8 cellular contexts compared by ENCODE assay signal in genomic region chr5:57171818-57172465, GRCh38.
A peak's percentile ranks its signal among the peaks of the same experiment; 100 is the strongest.
DNase-seq lines count a peak whose midpoint lies in the region; ATAC-seq lines count a peak whose summit lies in the region.

No MANE protein-coding gene starts in this region.

- H3K4me1 Mint-ChIP-seq in T-helper 1 cell treated with Interleukin-12 subunit alpha and Interleukin-12 subunit beta and Interleukin-4 antibody, amounts not matched to agents 30 μg/mL and 1 μg/mL, for 36 hours (ENCODE audit: low read depth): peaks cover 19% of the 10 kb centered on the region

- H3K36me3 Mint-ChIP-seq in T-helper 1 cell treated with Interleukin-12 subunit alpha and Interleukin-12 subunit beta and Interleukin-4 antibody, amounts not matched to agents 30 μg/mL and 1 μg/mL, for 36 hours (ENCODE audit: low read depth): peaks cover 18% of the 10 kb centered on the region

- H3K9me3 Mint-ChIP-seq in T-helper 1 cell treated with Interleukin-12 subunit alpha and Interleukin-12 subunit beta and Interleukin-4 antibody, amounts not matched to agents 30 μg/mL and 1 μg/mL, for 36 hours: no peaks in the 10 kb centered on the region

- H3K27me3 Mint-ChIP-seq in T-helper 1 cell treated with Interleukin-12 subunit alpha and Interleukin-12 subunit beta and Interleukin-4 antibody, amounts not matched to agents 30 μg/mL and 1 μg/mL, for 36 hours (ENCODE audit: low read depth): no peaks in the 10 kb centered on the region

- no peak for DNase-seq in T-helper 1 cell
- DNase-seq in activated T-cell treated with anti-CD3 and anti-CD28 coated beads for 48 hours (ENCODE audit: low read depth): peak; percentile 30
- DNase-seq in stimulated activated CD4-positive, alpha-beta T cell treated with anti-CD3 and anti-CD28 coated beads, Interleukin-4, amount 100 ng/mL, for 1 hour: peak; percentile 31
- no peak for DNase-seq in iPS-NIHi11 (ENCODE audit: low spot score)

- peak overlapping the region; percentile 99 for H3K4me3 Mint-ChIP-seq in T-helper 1 cell treated with Interleukin-12 subunit alpha and Interleukin-12 subunit beta and Interleukin-4 antibody, amounts not matched to agents 30 μg/mL and 1 μg/mL, for 36 hours

- H3K27ac Mint-ChIP-seq in T-helper 1 cell treated with Interleukin-12 subunit alpha and Interleukin-12 subunit beta and Interleukin-4 antibody, amounts not matched to agents 30 μg/mL and 1 μg/mL, for 36 hours: peak overlapping the region; percentile 99

- peak overlapping the region; percentile 83 for H3K4me3 ChIP-seq in iPS-11a (ENCODE audit: low read depth, low read length)

- ATAC-seq in HG03439 (IDR thresholded peaks at IDR 0.05; ENCODE audit: unreplicated experiment) (no peak), HG02642 (IDR thresholded peaks at IDR 0.05; ENCODE audit: poor library complexity, unreplicated experiment) (no peak)

Comparison
In these comparisons a context has a peak if more than half of its experiments do, and no peak if none do; other contexts are left out.
1. DNase-seq: peak in activated T-cell treated with anti-CD3 and anti-CD28 coated beads for 48 hours (single experiment) and stimulated activated CD4-positive, alpha-beta T cell treated with anti-CD3 and anti-CD28 coated beads, Interleukin-4, amount 100 ng/mL, for 1 hour (single experiment); none in T-helper 1 cell (0 of 5) and iPS-NIHi11 (single experiment).